1 cellular context compared by ENCODE assay signal in the genomic region with DNA sequence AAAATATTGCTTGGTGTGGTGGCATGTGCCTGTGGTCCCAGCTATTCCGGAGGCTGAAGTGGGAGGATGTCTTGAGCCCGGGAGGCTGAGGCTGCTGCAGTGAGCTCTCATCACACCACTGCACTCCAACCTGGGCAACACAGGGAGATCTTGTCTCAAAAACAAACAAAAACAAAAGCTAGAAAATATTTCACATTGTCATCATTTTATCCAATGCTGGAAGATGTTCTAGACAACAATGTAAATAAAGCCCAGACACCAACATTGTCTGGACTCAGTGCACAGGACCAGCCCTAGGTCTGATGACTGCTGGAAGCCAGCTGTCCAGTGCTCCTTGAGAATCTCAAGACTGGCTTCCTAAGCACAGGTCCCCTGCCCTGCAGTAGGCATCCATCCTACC.
TF ChIP-seq lines count a peak whose summit lies in the region.

No MANE protein-coding gene starts in this region.

TF ChIP-seq in GM23338, 12 proteins besides CTCF, POLR2A, EP300 and RAD21 (continued from another document):
- TF ChIP-seq REST (IDR thresholded peaks at IDR 0.05; ENCODE audit: unreplicated experiment) = no peak
